Comparison of ENCODE assay signal across 8 cellular contexts in genomic region chr6:42661540-42662153, GRCh38.
DNase-seq lines count a peak whose midpoint lies in the region; ATAC-seq lines count a peak whose summit lies in the region.

No MANE protein-coding gene starts in this region.

- DNase-seq in GDM1 (lab: John Stamatoyannopoulos, UW): peak; percentile 46
- peak; percentile 87 for DNase-seq in NCI-H1105 treated with DMSO at 0.1 percent for 48 hours (lab: John Stamatoyannopoulos, UW)
- DNase-seq in SKM-1 (lab: John Stamatoyannopoulos, UW; ENCODE audit: unreplicated experiment): peak; percentile 58
- peak; percentile 61 to 85 for DNase-seq in activated naive CD4-positive, alpha-beta T cell treated with anti-CD3 and anti-CD28 coated beads, Interleukin-2, amount 50 U/mL, for 72 hours (ENCODE audit: low spot score in 2 of 2)
- DNase-seq in head of caudate nucleus: peak; percentile 40 to 94 (median 82)
- DNase-seq in posterior cingulate gyrus: peak; percentile 43 to 94 (median 78)
- peak; percentile 87 for DNase-seq in ureter (ENCODE audit: low spot score)

- peak; percentile 71 to 72 for ATAC-seq in activated naive CD4-positive, alpha-beta T cell treated with anti-CD3 and anti-CD28 coated beads, Interleukin-2, amount 50 U/mL, for 72 hours
- ATAC-seq in HG02763 (IDR thresholded peaks at IDR 0.05; ENCODE audit: unreplicated experiment): no peak

- H3K27ac Mint-ChIP-seq in activated naive CD4-positive, alpha-beta T cell treated with anti-CD3 and anti-CD28 coated beads, Interleukin-2, amount 50 U/mL, for 72 hours: no peak overlapping the region

- intact Hi-C loops in head of caudate nucleus (cut with DNase I): loop anchor here (5.0 kb wide), 1 partner anchor 216 kb away; the partner anchor contains the start of gene RPL7L1
- intact Hi-C loops in posterior cingulate gyrus (cut with DNase I): loop anchor here (1.0 to 5.0 kb wide), 3 partner anchors 65 to 236 kb away; no protein-coding TSS in a partner anchor

- H3K36me3 Mint-ChIP-seq in activated naive CD4-positive, alpha-beta T cell treated with anti-CD3 and anti-CD28 coated beads, Interleukin-2, amount 50 U/mL, for 72 hours: peaks cover 0 to 5% of the 10 kb centered on the region in 2 donors

- H3K9me3 Mint-ChIP-seq in activated naive CD4-positive, alpha-beta T cell treated with anti-CD3 and anti-CD28 coated beads, Interleukin-2, amount 50 U/mL, for 72 hours: no peaks in the 10 kb centered on the region
